7 cellular contexts compared by ENCODE assay signal in genomic region chr11:10641314-10642206, GRCh38. TPM values are rescaled to one million over a fixed set of nuclear protein-coding genes. Genes with fewer than 3 reads are reported as not detected.
DNase-seq lines count a peak whose midpoint lies in the region; ATAC-seq and TF ChIP-seq lines count a peak whose summit lies in the region.

No MANE protein-coding gene starts in this region.

- DNase-seq in upper lobe of right lung = peak; percentile 35
- DNase-seq in RKO (ENCODE audit: low spot score) = no peak
- DNase-seq in MG63 = no peak
- DNase-seq in DMS114 treated with DMSO at 0.1 percent for 48 hours (lab: John Stamatoyannopoulos, UW; ENCODE audit: unreplicated experiment) = no peak

- ATAC-seq in GM19452 (IDR thresholded peaks at IDR 0.05; ENCODE audit: unreplicated experiment) (peak; percentile 87), HG03139 (IDR thresholded peaks at IDR 0.05; ENCODE audit: unreplicated experiment) (peak; percentile 75), upper lobe of right lung (peak; percentile 70)

- H3K27ac ChIP-seq in angular gyrus (ENCODE audit: low read depth, low read length) (peak overlapping the region; percentile 42), upper lobe of right lung (peak overlapping the region; percentile 21)

- no peak for TF ChIP-seq CTCF in upper lobe of right lung (IDR thresholded peaks at IDR 0.05)

- H3K4me1 ChIP-seq in upper lobe of right lung = peaks cover 30% of the 10 kb centered on the region

- H3K36me3 ChIP-seq in upper lobe of right lung (no peaks in the 10 kb centered on the region), MG63 (no peaks in the 10 kb centered on the region)

- H3K9me3 ChIP-seq in upper lobe of right lung = no peaks in the 10 kb centered on the region
- H3K9me3 ChIP-seq in MG63 = no peaks in the 10 kb centered on the region

- H3K4me3 ChIP-seq in upper lobe of right lung = no peak overlapping the region
- H3K4me3 ChIP-seq in MG63 = no peak overlapping the region

- H3K27me3 ChIP-seq in upper lobe of right lung (no peaks in the 10 kb centered on the region), MG63 (no peaks in the 10 kb centered on the region)

- intact Hi-C loops in upper lobe of right lung (cut with DNase I) = no loop called here

RNA-seq across cellular contexts. Expression of gene IRAG1, which starts 52.0 kb away (rescaled TPM):
- 18.0 TPM for total RNA-seq in upper lobe of right lung
- total RNA-seq in MG63 (2014; rRNA removed; shearing (Covaris generic); ENCODE audit: low replicate concordance) = not detected in 2 replicates

Comparison
In these comparisons a context has a peak if more than half of its experiments do, and no peak if none do; other contexts are left out.
1. RNA of gene IRAG1, which starts 52.0 kb away (total RNA-seq): 18.0 TPM in upper lobe of right lung (single experiment); not detected in MG63; every median in the first group is over 10 times any median in the second.
2. Peak in every context shown above with its lines, with median percentiles within 50 percentile points of each other: ATAC-seq.